Comparison of ENCODE assay signal across 8 cellular contexts in the genomic region with DNA sequence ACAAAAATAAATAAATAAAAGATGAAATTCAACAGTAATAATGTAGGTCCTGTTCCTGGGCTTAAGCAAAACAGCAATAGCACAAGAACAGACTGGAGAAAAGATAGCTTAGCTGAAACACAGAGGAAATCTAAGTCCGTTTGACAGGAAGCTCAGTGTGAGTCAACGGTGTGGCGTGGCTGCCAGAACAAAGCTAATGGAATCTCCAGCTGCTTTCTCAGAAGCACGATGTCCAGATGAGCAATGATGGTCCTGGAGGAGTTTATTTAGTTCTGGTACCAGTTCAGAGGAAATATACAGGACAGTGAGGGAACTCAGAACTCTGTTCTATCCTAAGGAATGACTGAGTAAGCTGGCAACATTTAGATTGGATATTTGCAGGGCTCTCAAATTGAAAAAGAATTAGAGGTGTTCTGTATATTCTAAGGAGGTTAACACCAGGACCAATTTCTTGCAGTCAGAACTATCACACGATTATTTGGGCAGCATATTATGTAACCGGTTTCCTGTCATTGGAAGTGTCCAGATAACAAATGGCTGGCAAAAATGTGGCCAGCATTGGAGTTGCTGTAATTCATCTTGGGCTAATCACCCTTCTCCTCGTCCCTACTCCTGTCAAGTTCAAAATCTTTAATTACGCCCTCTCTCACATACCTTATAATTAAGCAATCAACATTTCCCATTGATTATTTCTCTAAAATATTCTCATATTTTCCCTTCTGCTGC. TPM values are rescaled to one million over a fixed set of nuclear protein-coding genes. Genes with fewer than 3 reads are reported as not detected.
A peak's percentile ranks its signal among the peaks of the same experiment; 100 is the strongest.
DNase-seq lines count a peak whose midpoint lies in the region; ATAC-seq, FAIRE-seq and TF ChIP-seq lines count a peak whose summit lies in the region.

No MANE protein-coding gene starts in this region.

- H3K4me2 ChIP-seq in BLaER1 treated with 17β-estradiol and CSF1 and Interleukin-3, amounts not matched to agents 10 nM and 100 nM, result peak overlapping the region; percentile 51 to 90 (median 75)

- TF ChIP-seq POLR2A in body of pancreas (IDR thresholded peaks at IDR 0.05), result no peak

- TF ChIP-seq CTCF in body of pancreas (IDR thresholded peaks at IDR 0.05), result no peak

- H4K20me1 ChIP-seq in BLaER1 treated with 17β-estradiol and CSF1 and Interleukin-3, amounts not matched to agents 10 nM and 100 nM, result no peaks in the 10 kb centered on the region

- DNase-seq in M059J (ENCODE audit: low read depth), result peak; percentile 78
- DNase-seq in body of pancreas, result peak in 3 of 4 donors; percentile 15 to 40 (median 26)
- DNase-seq in myocyte (ENCODE audit: low read depth), result peak; percentile 67
- no peak for DNase-seq in HTR-8/SVneo (ENCODE audit: insufficient read length, low spot score)
- no peak for DNase-seq in middle frontal gyrus (ENCODE audit: extremely low spot score, low spot score)
- DNase-seq in occipital lobe (lab: John Stamatoyannopoulos, UW), result no peak
- DNase-seq in midbrain (lab: John Stamatoyannopoulos, UW), result no peak

- peaks cover 0 to 25% (median 7%) of the 10 kb centered on the region in 11 experiments; a peak in 6 of 22 replicates for H3K36me3 ChIP-seq in BLaER1 treated with 17β-estradiol and CSF1 and Interleukin-3, amounts not matched to agents 10 nM and 100 nM
- H3K36me3 ChIP-seq in body of pancreas (replicated peaks in 1 of 2; ENCODE audit: insufficient read depth in 1 of 2, low read depth in 2 of 2), result no peaks in the 10 kb centered on the region

- ATAC-seq in body of pancreas, result no peak

- 0 out of 20 replicates have a peak overlapping the region, but pooled peaks of 1 of the 10 experiments have one; percentile 15 for H3K4me3 ChIP-seq in BLaER1 treated with 17β-estradiol and CSF1 and Interleukin-3, amounts not matched to agents 10 nM and 100 nM
- H3K4me3 ChIP-seq in body of pancreas, result no peak overlapping the region

- H3K27ac ChIP-seq in BLaER1 treated with 17β-estradiol and CSF1 and Interleukin-3, amounts not matched to agents 10 nM and 100 nM, result peak overlapping the region in 10 of 11 experiments; percentile 84 to 95 (median 88); a peak in 20 of 22 replicates
- H3K27ac ChIP-seq in body of pancreas, result peak overlapping the region in 2 of 4 donors; percentile 25 to 50

- intact Hi-C loops in body of pancreas (cut with DNase I), result no loop called here

- peaks cover 57 to 88% (median 70%) of the 10 kb centered on the region in 10 experiments for H3K4me1 ChIP-seq in BLaER1 treated with 17β-estradiol and CSF1 and Interleukin-3, amounts not matched to agents 10 nM and 100 nM
- peaks cover 9% of the 10 kb centered on the region for H3K4me1 ChIP-seq in body of pancreas

- FAIRE-seq in HTR-8/SVneo (lab: Jason Lieb, UNC), result no peak

- 15 to 42% methylated on average over 8 of the region's 8 CpGs for WGBS in body of pancreas, 2 donors

- peaks cover 73 to 100% (median 89%) of the 10 kb centered on the region in 11 experiments for H3K27me3 ChIP-seq in BLaER1 treated with 17β-estradiol and CSF1 and Interleukin-3, amounts not matched to agents 10 nM and 100 nM
- H3K27me3 ChIP-seq in body of pancreas, result no peaks in the 10 kb centered on the region

- peak overlapping the region in 9 of 11 experiments; percentile 32 to 77 (median 62); a peak in 17 of 22 replicates for H3K9ac ChIP-seq in BLaER1 treated with 17β-estradiol and CSF1 and Interleukin-3, amounts not matched to agents 10 nM and 100 nM

- peaks cover 10 to 28% (median 16%) of the 10 kb centered on the region in 11 experiments; a peak in 19 of 22 replicates for H3K9me3 ChIP-seq in BLaER1 treated with 17β-estradiol and CSF1 and Interleukin-3, amounts not matched to agents 10 nM and 100 nM (replicated peaks in 1 of 11)
- no peaks in the 10 kb centered on the region for H3K9me3 ChIP-seq in body of pancreas

RNA-seq across cellular contexts. Expression of a gene that starts 12.7 kb away (rescaled TPM):
- total RNA-seq in M059J (2014; rRNA removed; shearing (Covaris generic)), result 6.0 and 15.6 TPM in 2 replicates
- total RNA-seq in body of pancreas (1 to 10 TPM in 1 of 2 donors, under 1 TPM in 1; 0.66 to 3.4 TPM), myocyte (7.3 TPM in 2 replicates), occipital lobe (1.4 TPM)
- 0.73 TPM for polyA plus RNA-seq in myocyte (2012)

RNA-seq across cellular contexts. Expression of a gene that starts 24.5 kb away (rescaled TPM):
- total RNA-seq in M059J (2014; rRNA removed; shearing (Covaris generic)), result 63.9 and 71.2 TPM in 2 replicates
- 10 to 100 TPM; 17.9 to 26.0 TPM for total RNA-seq in body of pancreas
- 33.6 and 40.7 TPM in 2 replicates for total RNA-seq in myocyte
- polyA plus RNA-seq in myocyte (2012), result 29.5 TPM
- total RNA-seq in occipital lobe, result 19.0 TPM

Comparison
In these comparisons a context has a peak if more than half of its experiments do, and no peak if none do; other contexts are left out.
1. DNase-seq: peak in M059J (single experiment), body of pancreas (3 of 4) and myocyte (single experiment); none in HTR-8/SVneo (single experiment), middle frontal gyrus (single experiment), occipital lobe (single experiment) and midbrain (single experiment).